In the genomic region with DNA sequence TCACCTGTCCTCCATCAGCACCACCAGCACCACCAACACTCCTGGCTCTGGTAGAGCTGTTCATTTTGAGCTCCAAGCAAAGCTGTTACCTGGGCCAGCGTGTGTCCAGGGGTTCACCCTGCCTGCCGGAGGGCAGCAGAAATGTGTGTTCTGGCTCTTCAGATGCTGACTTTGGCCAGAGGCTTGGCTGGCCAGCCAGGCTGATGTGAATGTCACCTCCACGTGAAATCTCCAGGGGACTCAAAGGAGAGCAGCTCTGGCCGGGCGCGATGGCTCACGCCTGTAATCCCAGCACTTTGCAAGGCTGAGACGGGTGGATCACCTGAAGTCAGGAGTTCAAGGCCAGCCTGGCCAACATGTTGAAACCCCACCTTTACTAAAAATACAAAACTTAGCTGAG, we compare ENCODE assay signal across 19 cellular contexts. TPM values are rescaled to one million over a fixed set of nuclear protein-coding genes. Genes with fewer than 3 reads are reported as not detected.
"Had no signal": no experiment of that assay in that cellular context is flagged by ENCODE, and none has a peak within 500 bp of the region (broad histone marks: within the 10 kb centered on the region; RNA-seq: fewer than 3 reads in every experiment).

No MANE protein-coding gene starts in this region.

- H3K4me2 ChIP-seq: neural progenitor cell had no signal

- H3K27me3 ChIP-seq: pancreas had no signal

- DNase-seq: activated naive CD8-positive, alpha-beta T cell treated with anti-CD3 and anti-CD28 coated beads for 36 hours; effector memory CD4-positive, alpha-beta T cell; foreskin melanocyte; left cardiac atrium; midbrain; pancreas; retina; stimulated activated CD4-positive, alpha-beta T cell treated with anti-CD3 and anti-CD28 coated beads, Interleukin-15, amount 100 ng/mL, for 24 hours; stimulated activated CD4-positive, alpha-beta T cell treated with anti-CD3 and anti-CD28 coated beads, Interleukin-4, amount 100 ng/mL, for 1 hour; stimulated activated naive B cell treated with anti-CD40 and anti-IgM and Interleukin-4, amounts not matched to agents 10 μg/mL and 1 μg/mL and 100 μg/mL, for 72 hours; substantia nigra; transverse colon had no signal

- H3K9me3 ChIP-seq: heart left ventricle, pancreas, transverse colon had no signal

- H3K4me3 ChIP-seq: heart left ventricle, lung, neural progenitor cell, pancreas, transverse colon had no signal

- H2AFZ ChIP-seq: neural progenitor cell had no signal

- H3K9ac ChIP-seq: neural progenitor cell had no signal

- ATAC-seq: activated CD4-positive, CD25-positive, alpha-beta regulatory T cell treated with anti-CD3 and anti-CD28 coated beads, Interleukin-2, amount 50 U/mL, for 24 hours; heart left ventricle; left cardiac atrium; pancreas; stimulated activated naive B cell treated with anti-CD40 and anti-IgM and Interleukin-4, amounts not matched to agents 10 μg/mL and 1 μg/mL and 100 μg/mL, for 72 hours had no signal

- H3K27ac ChIP-seq: heart left ventricle, neural progenitor cell, pancreas, transverse colon had no signal

- H3K36me3 ChIP-seq: heart left ventricle, neural progenitor cell, pancreas, transverse colon had no signal

RNA-seq across cellular contexts. Expression of a gene that starts 33.5 kb away (rescaled TPM):
- total RNA-seq: activated naive CD8-positive, alpha-beta T cell treated with anti-CD3 and anti-CD28 coated beads for 36 hours; fibroblast of lung; heart left ventricle; myocyte; skeletal muscle tissue; transverse colon had no signal
